14 cellular contexts compared by ENCODE assay signal in the genomic region with DNA sequence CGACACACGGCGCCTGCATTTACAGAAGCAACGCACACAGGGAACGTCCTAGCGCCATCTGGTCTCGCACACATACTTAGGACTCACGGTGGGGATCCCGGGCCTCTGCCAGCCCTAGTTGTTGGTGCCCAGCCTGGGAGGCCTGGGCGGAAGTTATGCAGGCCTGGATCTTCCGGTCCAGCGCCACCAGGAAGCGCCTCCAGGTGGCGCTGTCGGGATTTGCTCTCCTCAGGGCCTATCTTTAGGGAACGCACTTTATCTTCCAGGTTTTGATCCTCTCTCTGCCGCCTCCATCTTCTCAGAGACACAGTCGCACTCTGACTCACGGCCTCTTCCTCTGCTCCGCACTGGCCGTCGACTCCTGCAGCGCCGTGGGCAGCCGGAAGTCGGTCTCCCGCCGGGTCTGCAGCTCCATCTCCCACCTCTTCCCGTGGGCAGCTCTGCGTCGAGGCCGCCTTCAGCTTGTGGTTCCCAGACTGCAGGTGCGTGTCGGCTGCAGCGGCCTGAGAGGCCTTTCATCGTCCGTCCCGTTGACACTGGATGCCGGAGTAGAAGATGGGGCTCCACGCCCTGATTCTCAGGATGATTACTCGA.
DNase-seq lines count a peak whose midpoint lies in the region; FAIRE-seq and TF ChIP-seq lines count a peak whose summit lies in the region.
"Had no signal": no experiment of that assay in that cellular context is flagged by ENCODE, and none has a peak within 500 bp of the region (broad histone marks: within the 10 kb centered on the region; RNA-seq: fewer than 3 reads in every experiment).

No MANE protein-coding gene starts in this region.

- H3K9me3 ChIP-seq in tibial artery = no peaks in the 10 kb centered on the region

- peak; percentile 13; the same call in 1 of the 2 replicates for TF ChIP-seq RAD21 in Ishikawa (IDR thresholded peaks at IDR 0.05; ENCODE audit: low read depth)

- no peaks in the 10 kb centered on the region for H3K27me3 ChIP-seq in tibial artery

- FAIRE-seq in D721Med (lab: Jason Lieb, UNC) = no peak
- FAIRE-seq: colon had no signal

- no peaks in the 10 kb centered on the region for H3K36me3 ChIP-seq in tibial artery
- H3K36me3 ChIP-seq: left ventricle myocardium inferior, stomach had no signal

- TF ChIP-seq CTCF in 22Rv1 (IDR thresholded peaks at IDR 0.05) (peak; percentile 77), D721Med (IDR thresholded peaks at IDR 0.05; ENCODE audit: insufficient read depth, missing control alignments) (peak; percentile 20), tibial artery (IDR thresholded peaks at IDR 0.05) (no peak)

- no peak overlapping the region for H3K4me3 ChIP-seq in tibial artery
- H3K4me3 ChIP-seq: left ventricle myocardium inferior, stomach had no signal

- no peak for TF ChIP-seq EP300 in Ishikawa (IDR thresholded peaks at IDR 0.05; ENCODE audit: borderline replicate concordance)

- no peak overlapping the region for H3K27ac ChIP-seq in 22Rv1
- no peak overlapping the region for H3K27ac ChIP-seq in tibial artery
- H3K27ac ChIP-seq: left ventricle myocardium inferior, stomach had no signal

- DNase-seq in D721Med (ENCODE audit: insufficient read length, low spot score) = no peak
- DNase-seq in activated T-cell treated with anti-CD3 and anti-CD28 coated beads, Interleukin-2, amount 50 U/mL, for 1 hour = peak; percentile 40
- DNase-seq in HuH-7 (ENCODE audit: low spot score) = no peak
- no peak for DNase-seq in tibial artery
- no peak for DNase-seq in occipital lobe (lab: John Stamatoyannopoulos, UW)
- DNase-seq in hypothalamus (lab: John Stamatoyannopoulos, UW) = no peak
- DNase-seq: activated gamma-delta T cell treated with Interleukin-2 at 50 U/mL for 16 hours, Kasumi-1, left ventricle myocardium inferior, nucleus accumbens, stomach had no signal

- intact Hi-C loops in tibial artery (cut with DNase I; ENCODE audit: low total_unique reads) = no loop called here

- no peaks in the 10 kb centered on the region for H3K4me1 ChIP-seq in tibial artery
- H3K4me1 ChIP-seq: left ventricle myocardium inferior, stomach had no signal

TF ChIP-seq in Ishikawa, 13 proteins besides CTCF, POLR2A, EP300 and RAD21:
- no peak for TF ChIP-seq EGR1 (IDR thresholded peaks at IDR 0.05)

Comparison
In these comparisons a context has a peak if more than half of its experiments do, and no peak if none do; other contexts are left out.
1. CTCF ChIP-seq: peak in 22Rv1 (single experiment) and D721Med (single experiment); none in tibial artery (0 of 2).